ENCODE assay signal across 8 cellular contexts in genomic region chr7:6516387-6516983, GRCh38. TPM values are rescaled to one million over a fixed set of nuclear protein-coding genes. Genes with fewer than 3 reads are reported as not detected.
DNase-seq lines count a peak whose midpoint lies in the region; ATAC-seq, FAIRE-seq and TF ChIP-seq lines count a peak whose summit lies in the region.

No MANE protein-coding gene starts in this region.

- H3K27me3 Mint-ChIP-seq in HFFc6 (ENCODE audit: insufficient read depth) (peaks cover 1% of the 10 kb centered on the region), WTC11 (ENCODE audit: low read depth) (no peaks in the 10 kb centered on the region)

- H3K4me3 Mint-ChIP-seq in HFFc6 (peak overlapping the region; percentile 75), WTC11 (peak overlapping the region; percentile 62)

- no peak overlapping the region for H3K27ac ChIP-seq in kidney (ENCODE audit: low read depth in 2 of 2, low read length in 2 of 2)

- H3K36me3 ChIP-seq in kidney (ENCODE audit: control insufficient read depth in 1 of 2, insufficient read depth in 2 of 2, low read length in 2 of 2), result no peaks in the 10 kb centered on the region

- TF ChIP-seq CTCF in HFFc6 (IDR thresholded peaks at IDR 0.05) (peak; percentile 88), WTC11 (IDR thresholded peaks at IDR 0.05) (peak; percentile 78), kidney (IDR thresholded peaks at IDR 0.05; ENCODE audit: borderline replicate concordance, extremely low read depth, insufficient read depth) (peak; percentile 81)

- H3K9me3 ChIP-seq in kidney (ENCODE audit: control insufficient read depth in 1 of 2, low read length in 2 of 2), result no peaks in the 10 kb centered on the region

- peak; percentile 85 for DNase-seq in COR-L47 (lab: John Stamatoyannopoulos, UW)
- DNase-seq in HFFc6, result peak; percentile 76
- DNase-seq in NCI-H2196 (lab: John Stamatoyannopoulos, UW; ENCODE audit: unreplicated experiment), result peak; percentile 89
- peak; percentile 89 for DNase-seq in WTC11 (ENCODE audit: low spot score)
- peak; percentile 42 for DNase-seq in central memory CD4-positive, alpha-beta T cell
- peak; percentile 91 for DNase-seq in kidney
- peak; percentile 34 to 40 for DNase-seq in stimulated activated CD4-positive, alpha-beta T cell treated with anti-CD3 and anti-CD28 coated beads, Interleukin-15, amount 100 ng/mL, for 1 hour (ENCODE audit: low read depth in 1 of 2, low spot score in 1 of 2)

- peak; percentile 99 for ATAC-seq in WTC11
- no peak for ATAC-seq in GM21528 (IDR thresholded peaks at IDR 0.05; ENCODE audit: low FRiP score, unreplicated experiment)

- H3K9ac ChIP-seq in kidney (ENCODE audit: low read length in 2 of 2), result no peak overlapping the region

- H3K27ac Mint-ChIP-seq in HFFc6 (no peak overlapping the region; the same call in 1 of the 2 replicates), WTC11 (peak overlapping the region; percentile 92)

- H3K4me1 ChIP-seq in kidney (ENCODE audit: control insufficient read depth in 1 of 2, insufficient read depth in 1 of 2, low read depth in 1 of 2, low read length in 2 of 2), result peaks cover 0 to 3% of the 10 kb centered on the region in 2 donors

- CTCF ChIA-PET in WTC11 (lab: Charles Lee), result interaction anchor here (0.6 to 2.3 kb wide), 23 partner anchors 16 to 419 kb away, joined by 3 to 26 read pairs (median 5); partner anchors contain the start of genes GRID2IP, INTS15, ZDHHC4 and ZNF316

- H3K36me3 Mint-ChIP-seq in HFFc6 (ENCODE audit: low read depth) (no peaks in the 10 kb centered on the region), WTC11 (no peaks in the 10 kb centered on the region)

- H3K4me3 ChIP-seq in kidney (ENCODE audit: low read length in 2 of 2), result peak overlapping the region; percentile 36 to 42

- POLR2A ChIA-PET in WTC11 (lab: Charles Lee), result interaction anchor here (0.6 to 1.2 kb wide), 4 partner anchors 68 to 90 kb away, joined by 3 to 5 read pairs (median 4); partner anchors contain the start of genes DAGLB and INTS15

- peak; percentile 87 for FAIRE-seq in kidney (lab: Jason Lieb, UNC)

- intact Hi-C loops in kidney (cut with DNase I), result no loop called here

- H3K4me1 Mint-ChIP-seq in HFFc6 (ENCODE audit: low read depth) (peaks cover 7% of the 10 kb centered on the region), WTC11 (peaks cover 7% of the 10 kb centered on the region; the same call in 1 of the 2 replicates)

- H3K9me3 Mint-ChIP-seq in HFFc6, result no peaks in the 10 kb centered on the region
- no peaks in the 10 kb centered on the region for H3K9me3 Mint-ChIP-seq in WTC11

TF ChIP-seq in WTC11, 78 proteins besides CTCF, POLR2A, EP300 and RAD21:
- TF ChIP-seq, protein P1, sequence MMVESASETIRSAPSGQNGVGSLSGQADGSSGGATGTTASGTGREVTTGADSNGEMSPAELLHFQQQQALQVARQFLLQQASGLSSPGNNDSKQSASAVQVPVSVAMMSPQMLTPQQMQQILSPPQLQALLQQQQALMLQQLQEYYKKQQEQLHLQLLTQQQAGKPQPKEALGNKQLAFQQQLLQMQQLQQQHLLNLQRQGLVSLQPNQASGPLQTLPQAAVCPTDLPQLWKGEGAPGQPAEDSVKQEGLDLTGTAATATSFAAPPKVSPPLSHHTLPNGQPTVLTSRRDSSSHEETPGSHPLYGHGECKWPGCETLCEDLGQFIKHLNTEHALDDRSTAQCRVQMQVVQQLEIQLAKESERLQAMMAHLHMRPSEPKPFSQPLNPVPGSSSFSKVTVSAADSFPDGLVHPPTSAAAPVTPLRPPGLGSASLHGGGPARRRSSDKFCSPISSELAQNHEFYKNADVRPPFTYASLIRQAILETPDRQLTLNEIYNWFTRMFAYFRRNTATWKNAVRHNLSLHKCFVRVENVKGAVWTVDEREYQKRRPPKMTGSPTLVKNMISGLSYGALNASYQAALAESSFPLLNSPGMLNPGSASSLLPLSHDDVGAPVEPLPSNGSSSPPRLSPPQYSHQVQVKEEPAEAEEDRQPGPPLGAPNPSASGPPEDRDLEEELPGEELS (CRISPR knock-in tag; IDR thresholded peaks at IDR 0.05), result no peak
- TF ChIP-seq, protein P2, sequence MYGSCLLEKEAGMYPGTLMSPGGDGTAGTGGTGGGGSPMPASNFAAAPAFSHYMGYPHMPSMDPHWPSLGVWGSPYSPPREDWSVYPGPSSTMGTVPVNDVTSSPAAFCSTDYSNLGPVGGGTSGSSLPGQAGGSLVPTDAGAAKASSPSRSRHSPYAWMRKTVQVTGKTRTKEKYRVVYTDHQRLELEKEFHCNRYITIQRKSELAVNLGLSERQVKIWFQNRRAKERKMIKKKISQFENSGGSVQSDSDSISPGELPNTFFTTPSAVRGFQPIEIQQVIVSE (CRISPR knock-in tag; IDR thresholded peaks at IDR 0.05; ENCODE audit: borderline replicate concordance), result no peak
- TF ChIP-seq, protein P3, sequence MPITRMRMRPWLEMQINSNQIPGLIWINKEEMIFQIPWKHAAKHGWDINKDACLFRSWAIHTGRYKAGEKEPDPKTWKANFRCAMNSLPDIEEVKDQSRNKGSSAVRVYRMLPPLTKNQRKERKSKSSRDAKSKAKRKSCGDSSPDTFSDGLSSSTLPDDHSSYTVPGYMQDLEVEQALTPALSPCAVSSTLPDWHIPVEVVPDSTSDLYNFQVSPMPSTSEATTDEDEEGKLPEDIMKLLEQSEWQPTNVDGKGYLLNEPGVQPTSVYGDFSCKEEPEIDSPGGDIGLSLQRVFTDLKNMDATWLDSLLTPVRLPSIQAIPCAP (CRISPR knock-in tag; IDR thresholded peaks at IDR 0.05), result no peak
- TF ChIP-seq ZNF281 (CRISPR knock-in tag; IDR thresholded peaks at IDR 0.05), result no peak
- no peak for TF ChIP-seq GABPB1 (CRISPR knock-in tag; IDR thresholded peaks at IDR 0.05)
- TF ChIP-seq, protein P4, sequence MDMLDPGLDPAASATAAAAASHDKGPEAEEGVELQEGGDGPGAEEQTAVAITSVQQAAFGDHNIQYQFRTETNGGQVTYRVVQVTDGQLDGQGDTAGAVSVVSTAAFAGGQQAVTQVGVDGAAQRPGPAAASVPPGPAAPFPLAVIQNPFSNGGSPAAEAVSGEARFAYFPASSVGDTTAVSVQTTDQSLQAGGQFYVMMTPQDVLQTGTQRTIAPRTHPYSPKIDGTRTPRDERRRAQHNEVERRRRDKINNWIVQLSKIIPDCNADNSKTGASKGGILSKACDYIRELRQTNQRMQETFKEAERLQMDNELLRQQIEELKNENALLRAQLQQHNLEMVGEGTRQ (CRISPR knock-in tag; IDR thresholded peaks at IDR 0.05), result peak; percentile 87
- TF ChIP-seq, protein P5, sequence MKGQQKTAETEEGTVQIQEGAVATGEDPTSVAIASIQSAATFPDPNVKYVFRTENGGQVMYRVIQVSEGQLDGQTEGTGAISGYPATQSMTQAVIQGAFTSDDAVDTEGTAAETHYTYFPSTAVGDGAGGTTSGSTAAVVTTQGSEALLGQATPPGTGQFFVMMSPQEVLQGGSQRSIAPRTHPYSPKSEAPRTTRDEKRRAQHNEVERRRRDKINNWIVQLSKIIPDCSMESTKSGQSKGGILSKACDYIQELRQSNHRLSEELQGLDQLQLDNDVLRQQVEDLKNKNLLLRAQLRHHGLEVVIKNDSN (CRISPR knock-in tag; IDR thresholded peaks at IDR 0.05), result peak; percentile 85
- TF ChIP-seq ZNF121 (CRISPR knock-in tag; IDR thresholded peaks at IDR 0.05), result peak; percentile 54; the same call in 1 of the 2 replicates
- no peak for TF ChIP-seq NFATC4 (CRISPR knock-in tag; IDR thresholded peaks at IDR 0.05)
- no peak for TF ChIP-seq SOX15 (CRISPR knock-in tag; IDR thresholded peaks at IDR 0.05)

RNA-seq across cellular contexts. Expression of gene KDELR2, which starts 32.5 kb away (rescaled TPM):
- 100 to 1,000 TPM; 367 to 473 (median 416) TPM for total RNA-seq in HFFc6 (2021; fragmentation: NEBNext Ultra II Directional; extraction: Animal tissue kit (Norgen Biotek cat#: 25700))
- total RNA-seq in WTC11 (2021) (79.4 to 84.3 TPM (median 79.9 TPM) in 3 replicates), kidney (109 TPM)
- polyA plus RNA-seq in kidney (ENCODE audit: insufficient read depth, low read depth, low replicate concordance), result 108 TPM

RNA-seq across cellular contexts. Expression of gene GRID2IP, which starts 34.8 kb away (rescaled TPM):
- total RNA-seq in HFFc6 (2021; fragmentation: NEBNext Ultra II Directional; extraction: Animal tissue kit (Norgen Biotek cat#: 25700)), result not detected
- total RNA-seq in WTC11 (2021) (3.0 to 4.8 TPM (median 4.6 TPM) in 3 replicates), kidney (0.76 TPM)
- 0.11 TPM for polyA plus RNA-seq in kidney (ENCODE audit: insufficient read depth, low read depth, low replicate concordance)

Comparison
In these comparisons a context has a peak if more than half of its experiments do, and no peak if none do; other contexts are left out.
1. DNase-seq: peak in every context shown above with its lines; median percentile 91 in kidney; 89 in NCI-H2196; 89 in WTC11; 85 in COR-L47; 76 in HFFc6; 42 in central memory CD4-positive, alpha-beta T cell; 37 in stimulated activated CD4-positive, alpha-beta T cell treated with anti-CD3 and anti-CD28 coated beads, Interleukin-15, amount 100 ng/mL, for 1 hour.